In the genomic region with DNA sequence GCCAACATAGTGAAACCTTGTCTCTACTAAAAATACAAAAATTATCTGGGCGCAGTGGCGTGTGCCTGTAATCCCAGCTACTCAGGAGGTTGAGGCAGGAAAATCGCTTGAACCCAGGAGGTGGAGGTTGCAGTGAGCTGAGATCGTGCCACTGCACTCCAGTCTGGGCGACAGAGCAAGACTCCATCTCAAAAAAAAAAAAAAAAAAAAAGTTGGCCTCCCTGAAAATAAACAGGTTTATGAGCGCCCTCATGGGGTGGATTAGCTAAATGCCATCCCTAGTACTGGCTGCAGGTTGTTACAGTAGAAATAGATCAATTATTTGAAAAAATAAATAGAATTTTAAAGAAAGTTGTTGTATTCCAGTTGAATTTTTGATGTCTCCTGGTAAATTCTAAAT, we compare ENCODE assay signal across 8 cellular contexts. TPM values are rescaled to one million over a fixed set of nuclear protein-coding genes. Genes with fewer than 3 reads are reported as not detected.
A peak's percentile ranks its signal among the peaks of the same experiment; 100 is the strongest.
DNase-seq lines count a peak whose midpoint lies in the region; TF ChIP-seq lines count a peak whose summit lies in the region.
"Not testable (repeated sequence)": the region's sequence is repeated elsewhere in the genome, so short reads cannot be mapped to it uniquely, and the experiment has no call there.

No MANE protein-coding gene starts in this region.

- CTCF ChIA-PET in HEK293T (lab: Yijun Ruan, JAX) = interaction anchor here (1.1 kb wide), 1 partner anchor 557 kb away, joined by 5 read pairs; no protein-coding TSS in a partner anchor
- CTCF ChIA-PET in activated naive CD4-positive, alpha-beta T cell treated with anti-CD3 and anti-CD28 coated beads for 36 hours (lab: Charles Lee) = interaction anchor here (1.1 to 1.2 kb wide), 3 partner anchors 10 to 556 kb away, joined by 3 to 4 read pairs (median 4); no protein-coding TSS in a partner anchor

- H3K4me2 ChIP-seq in fibroblast of lung (ENCODE audit: extremely low read depth, insufficient read depth, low read length) = not testable (repeated sequence)

- not testable (repeated sequence) for H3K9me3 Mint-ChIP-seq in activated naive CD4-positive, alpha-beta T cell treated with anti-CD3 and anti-CD28 coated beads for 36 hours; mesothelial cell of epicardium

- not testable (repeated sequence) for H2AFZ ChIP-seq in fibroblast of lung (ENCODE audit: low read length)

- TF ChIP-seq CTCF in fibroblast of lung (conservative IDR thresholded peaks at IDR 0.05 in 1 of 2, IDR thresholded peaks at IDR 0.05 in 1 of 2; ENCODE audit: low read depth in 1 of 2, low read length in 2 of 2) (peak; percentile 18 to 51), mesothelial cell of epicardium (IDR thresholded peaks at IDR 0.05; ENCODE audit: unreplicated experiment) (peak; percentile 41)

- not testable (repeated sequence) for H3K79me2 ChIP-seq in fibroblast of lung (ENCODE audit: control insufficient read depth, insufficient read depth, low read length)

- H3K27ac ChIP-seq in fibroblast of lung (ENCODE audit: insufficient read depth, low read length) = not testable (repeated sequence)

- in situ Hi-C loops in Caki2 (cut with HindIII; ENCODE audit: low pct_unique_long_range_greater_than_20kb, low sequenced_read_pairs) = not testable (repeated sequence)

- H3K27ac Mint-ChIP-seq in activated naive CD4-positive, alpha-beta T cell treated with anti-CD3 and anti-CD28 coated beads for 36 hours; mesothelial cell of epicardium: not testable (repeated sequence)

- not testable (repeated sequence) for H3K4me1 ChIP-seq in fibroblast of lung (ENCODE audit: control insufficient read depth, extremely low read depth, insufficient read depth, low read length)

- H3K36me3 ChIP-seq in fibroblast of lung (ENCODE audit: control insufficient read depth, insufficient read depth, low read length) = not testable (repeated sequence)

- H3K27me3 ChIP-seq in fibroblast of lung (ENCODE audit: control insufficient read depth, insufficient read depth, low read length) = not testable (repeated sequence)

- DNase-seq in Caki2 (ENCODE audit: low read depth) (peak; percentile 30), HEK293T (ENCODE audit: extremely low spot score) (peak; percentile 51), NCI-H2171 treated with DMSO at 0.1 percent for 48 hours (lab: John Stamatoyannopoulos, UW) (peak; percentile 35), T-helper 1 cell (peak in 4 of 5 donors; percentile 11 to 40 (median 20)), fibroblast of lung (ENCODE audit: low read depth in 2 of 2) (peak; percentile 28 to 58)
- DNase-seq in activated naive CD4-positive, alpha-beta T cell treated with anti-CD3 and anti-CD28 coated beads for 36 hours = peak; percentile 77
- DNase-seq in mesothelial cell of epicardium (ENCODE audit: low spot score in 2 of 2, unreplicated experiment in 2 of 2) = not testable (repeated sequence)
- peak; percentile 69 for DNase-seq in stimulated activated CD8-positive, alpha-beta memory T cell treated with anti-CD3 and anti-CD28 coated beads, Interleukin-4, amount 100 ng/mL, for 48 hours

- not testable (repeated sequence) for H3K9me3 ChIP-seq in fibroblast of lung (ENCODE audit: control insufficient read depth, insufficient read depth, low read depth, low read length)

- H3K9ac ChIP-seq in fibroblast of lung (ENCODE audit: insufficient read depth, low read length) = not testable (repeated sequence)

- H4K20me1 ChIP-seq in fibroblast of lung (ENCODE audit: control insufficient read depth, extremely low read depth, insufficient read depth, low read length) = not testable (repeated sequence)

- intact Hi-C loops in activated naive CD4-positive, alpha-beta T cell treated with anti-CD3 and anti-CD28 coated beads for 36 hours (cut with micrococcal nuclease) = loop anchor here (10.0 kb wide), 1 partner anchor 560 kb away; no protein-coding TSS in a partner anchor

- H3K36me3 Mint-ChIP-seq in activated naive CD4-positive, alpha-beta T cell treated with anti-CD3 and anti-CD28 coated beads for 36 hours (ENCODE audit: low read depth); mesothelial cell of epicardium: not testable (repeated sequence)

- H3K4me1 Mint-ChIP-seq in activated naive CD4-positive, alpha-beta T cell treated with anti-CD3 and anti-CD28 coated beads for 36 hours (ENCODE audit: low read depth); mesothelial cell of epicardium: not testable (repeated sequence)

- not testable (repeated sequence) for H3K4me3 ChIP-seq in fibroblast of lung (replicated peaks in 1 of 4; ENCODE audit: control extremely low read depth in 1 of 4, insufficient read depth in 1 of 4, low read depth in 3 of 4, low read length in 4 of 4)

- not testable (repeated sequence) for H3K27me3 Mint-ChIP-seq in activated naive CD4-positive, alpha-beta T cell treated with anti-CD3 and anti-CD28 coated beads for 36 hours (ENCODE audit: low read depth); mesothelial cell of epicardium (ENCODE audit: low read depth)

- H3K4me3 Mint-ChIP-seq in activated naive CD4-positive, alpha-beta T cell treated with anti-CD3 and anti-CD28 coated beads for 36 hours; mesothelial cell of epicardium: not testable (repeated sequence)

- POLR2A ChIA-PET in HEK293T (lab: Yijun Ruan, JAX) = not testable (repeated sequence)

TF ChIP-seq in HEK293T, 16 proteins besides CTCF, POLR2A, EP300 and RAD21:
- TF ChIP-seq ZNF384 (IDR thresholded peaks at IDR 0.05) = peak; percentile 99

RNA-seq across cellular contexts. Expression of a gene that starts 20.9 kb away (rescaled TPM):
- 34.0 and 109 TPM in 2 replicates for total RNA-seq in Caki2 (2014; rRNA removed; shearing (Covaris generic); ENCODE audit: low replicate concordance)
- 10 to 100 TPM; 60.6 to 68.0 TPM for total RNA-seq in activated naive CD4-positive, alpha-beta T cell treated with anti-CD3 and anti-CD28 coated beads for 36 hours
- total RNA-seq in fibroblast of lung (84.7 and 120 TPM in 2 replicates), mesothelial cell of epicardium (50.4 to 53.3 TPM (median 53.1 TPM) in 3 replicates)
- polyA plus RNA-seq in fibroblast of lung = 114 and 128 TPM in 2 replicates
- polyA plus RNA-seq in fibroblast of lung (2012) = 132 and 148 TPM in 2 replicates
- 6.6 and 45.8 TPM in 2 replicates for polyA minus RNA-seq in fibroblast of lung (ENCODE audit: low replicate concordance)

RNA-seq across cellular contexts. Expression of a gene that starts 21.7 kb away (rescaled TPM):
- 0.72 TPM in 1 of 2 replicates, not detected in the other for total RNA-seq in Caki2 (2014; rRNA removed; shearing (Covaris generic); ENCODE audit: low replicate concordance)
- not detected for total RNA-seq in activated naive CD4-positive, alpha-beta T cell treated with anti-CD3 and anti-CD28 coated beads for 36 hours
- under 0.01 and 0.33 TPM in 2 replicates for total RNA-seq in fibroblast of lung
- polyA plus RNA-seq in fibroblast of lung = 0.07 TPM in 1 of 2 replicates, not detected in the other
- polyA plus RNA-seq in fibroblast of lung (2012) = 0.27 TPM in 1 of 2 replicates, not detected in the other
- not detected in 2 replicates for polyA minus RNA-seq in fibroblast of lung (ENCODE audit: low replicate concordance)
- total RNA-seq in mesothelial cell of epicardium = not detected in 3 replicates
